ENCODE assay signal across 24 cellular contexts in the genomic region with DNA sequence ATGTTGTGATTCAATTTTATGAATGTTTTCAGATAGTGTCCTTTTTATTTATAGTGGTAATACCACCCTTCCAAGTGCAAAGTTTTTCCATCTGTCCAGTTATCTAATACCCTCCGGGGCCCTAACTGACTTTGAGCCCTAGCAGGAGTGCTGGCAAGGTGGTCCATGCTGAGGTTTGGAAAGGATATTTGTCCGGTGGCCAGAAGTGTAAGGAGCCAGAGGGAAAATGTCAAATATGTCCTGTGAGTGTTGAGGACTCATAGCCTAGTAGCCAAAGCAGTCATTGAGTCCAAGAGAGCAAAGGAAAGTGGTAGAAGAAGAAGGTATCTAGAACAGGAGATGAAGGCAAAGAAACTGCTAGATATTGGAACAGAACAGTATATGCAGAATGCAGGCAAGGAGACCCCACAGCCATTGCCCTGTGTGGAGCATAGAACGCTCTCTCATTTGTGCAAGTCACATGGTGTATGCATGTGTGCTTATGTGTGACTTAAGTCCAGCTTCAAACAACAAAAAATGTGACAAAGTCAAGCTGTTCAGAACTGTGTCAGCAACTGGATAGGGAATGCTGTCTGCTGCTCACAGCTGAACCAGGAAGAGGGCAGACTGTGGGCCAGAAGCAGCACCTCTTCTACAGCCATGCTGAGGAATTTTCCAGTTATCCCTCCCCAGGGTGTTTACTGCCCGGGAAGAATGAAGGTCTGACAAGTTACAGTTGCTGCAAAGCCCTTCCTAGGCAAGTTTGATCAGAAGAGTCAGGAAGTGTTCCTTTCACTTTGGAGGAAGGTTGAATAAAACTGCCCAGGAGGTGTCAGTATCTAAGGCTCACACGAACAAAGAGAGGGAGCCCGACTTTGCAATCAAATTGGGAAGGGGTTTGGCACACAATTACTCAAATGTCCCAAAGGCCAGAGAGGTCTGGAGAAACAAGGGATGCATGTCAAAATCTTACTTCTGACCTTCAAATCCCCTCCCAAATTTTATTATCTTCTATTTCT.
DNase-seq lines count a peak whose midpoint lies in the region; ATAC-seq, FAIRE-seq and TF ChIP-seq lines count a peak whose summit lies in the region.
"Had no signal": no experiment of that assay in that cellular context is flagged by ENCODE, and none has a peak within 500 bp of the region (broad histone marks: within the 10 kb centered on the region; RNA-seq: fewer than 3 reads in every experiment).

No MANE protein-coding gene starts in this region.

- intact Hi-C loops in left colon (cut with DNase I, micrococcal nuclease), result no loop called here

- no peaks in the 10 kb centered on the region for H3K27me3 ChIP-seq in small intestine (ENCODE audit: control insufficient read depth in 2 of 2, insufficient read depth in 2 of 2, low read length in 2 of 2)

- H3K27ac Mint-ChIP-seq in WTC11, result no peak overlapping the region
- H3K27ac Mint-ChIP-seq: activated naive CD4-positive, alpha-beta T cell treated with anti-CD3 and anti-CD28 coated beads, Interleukin-2, amount 10 ng/mL, durations not matched to agents 7 days and 5 days; CD4-positive, alpha-beta memory T cell; progenitor cell of endocrine pancreas; stimulated activated effector memory CD8-positive, alpha-beta T cell treated with anti-CD3 and anti-CD28 coated beads, Interleukin-12 subunit alpha, Interleukin-12 subunit beta, amount 100 ng/mL, for 72 hours had no signal

- H3K36me3 ChIP-seq in small intestine (ENCODE audit: control insufficient read depth in 2 of 2, insufficient read depth in 2 of 2, low read length in 2 of 2), result no peaks in the 10 kb centered on the region

- H3K36me3 Mint-ChIP-seq in WTC11, result no peaks in the 10 kb centered on the region
- H3K36me3 Mint-ChIP-seq: activated naive CD4-positive, alpha-beta T cell treated with anti-CD3 and anti-CD28 coated beads, Interleukin-2, amount 10 ng/mL, durations not matched to agents 7 days and 5 days; CD4-positive, alpha-beta memory T cell; stimulated activated effector memory CD8-positive, alpha-beta T cell treated with anti-CD3 and anti-CD28 coated beads, Interleukin-12 subunit alpha, Interleukin-12 subunit beta, amount 100 ng/mL, for 72 hours had no signal

- H3K4me3 Mint-ChIP-seq in WTC11, result no peak overlapping the region
- H3K4me3 Mint-ChIP-seq: activated naive CD4-positive, alpha-beta T cell treated with anti-CD3 and anti-CD28 coated beads, Interleukin-2, amount 10 ng/mL, durations not matched to agents 7 days and 5 days; activated T-cell treated with anti-CD3 and anti-CD28 coated beads, Interleukin-2, amount 50 U/mL, for 4 hours; CD4-positive, alpha-beta memory T cell; stimulated activated effector memory CD8-positive, alpha-beta T cell treated with anti-CD3 and anti-CD28 coated beads, Interleukin-12 subunit alpha, Interleukin-12 subunit beta, amount 100 ng/mL, for 72 hours had no signal

- 48 to 55% (median 54%) methylated on average over 6 of the region's 6 CpGs for WGBS in small intestine, 3 donors

- peaks cover 31% of the 10 kb centered on the region for H3K4me1 Mint-ChIP-seq in WTC11
- H3K4me1 Mint-ChIP-seq: activated naive CD4-positive, alpha-beta T cell treated with anti-CD3 and anti-CD28 coated beads, Interleukin-2, amount 10 ng/mL, durations not matched to agents 7 days and 5 days; CD4-positive, alpha-beta memory T cell; stimulated activated effector memory CD8-positive, alpha-beta T cell treated with anti-CD3 and anti-CD28 coated beads, Interleukin-12 subunit alpha, Interleukin-12 subunit beta, amount 100 ng/mL, for 72 hours had no signal

- no peak for FAIRE-seq in small intestine (lab: Jason Lieb, UNC)
- FAIRE-seq: frontal cortex, GM12878, HTR-8/SVneo had no signal

- no peaks in the 10 kb centered on the region for H3K9me3 Mint-ChIP-seq in WTC11
- H3K9me3 Mint-ChIP-seq: activated naive CD4-positive, alpha-beta T cell treated with anti-CD3 and anti-CD28 coated beads, Interleukin-2, amount 10 ng/mL, durations not matched to agents 7 days and 5 days; activated T-cell treated with anti-CD3 and anti-CD28 coated beads, Interleukin-2, amount 50 U/mL, for 4 hours; CD4-positive, alpha-beta memory T cell; stimulated activated effector memory CD8-positive, alpha-beta T cell treated with anti-CD3 and anti-CD28 coated beads, Interleukin-12 subunit alpha, Interleukin-12 subunit beta, amount 100 ng/mL, for 72 hours had no signal

- no peak overlapping the region for H3K27ac ChIP-seq in small intestine (ENCODE audit: low read depth in 1 of 2, low read length in 1 of 2)
- H3K27ac ChIP-seq: epithelial cell of prostate had no signal

- H3K4me1 ChIP-seq in small intestine (ENCODE audit: control insufficient read depth in 2 of 2, insufficient read depth in 1 of 2, low read depth in 1 of 2, low read length in 1 of 2), result no peaks in the 10 kb centered on the region

- H3K9me3 ChIP-seq in small intestine (ENCODE audit: control insufficient read depth, low read depth), result no peaks in the 10 kb centered on the region

- H3K4me3 ChIP-seq in fibroblast of the aortic adventitia (ENCODE audit: low read depth, low read length) (no peak overlapping the region), small intestine (ENCODE audit: low read depth in 1 of 2, low read length in 2 of 2) (no peak overlapping the region)
- H3K4me3 ChIP-seq: GM12878 had no signal

- POLR2A ChIA-PET in WTC11 (lab: Charles Lee), result no interaction called here

- ATAC-seq in WTC11 (peak; percentile 54), left colon (peak; percentile 23)
- ATAC-seq: activated CD4-positive, CD25-positive, alpha-beta regulatory T cell treated with anti-CD3 and anti-CD28 coated beads, Interleukin-2, amount 50 U/mL, for 24 hours; activated T-cell treated with anti-CD3 and anti-CD28 coated beads, Interleukin-2, amount 50 U/mL, for 4 hours; GM12878; stimulated activated effector memory CD8-positive, alpha-beta T cell treated with anti-CD3 and anti-CD28 coated beads, Interleukin-12 subunit alpha, Interleukin-12 subunit beta, amount 100 ng/mL, for 72 hours had no signal

- H3K27me3 Mint-ChIP-seq in WTC11 (ENCODE audit: low read depth), result no peaks in the 10 kb centered on the region
- H3K27me3 Mint-ChIP-seq: activated naive CD4-positive, alpha-beta T cell treated with anti-CD3 and anti-CD28 coated beads, Interleukin-2, amount 10 ng/mL, durations not matched to agents 7 days and 5 days had no signal

- CTCF ChIA-PET in WTC11 (lab: Charles Lee), result no interaction called here

- TF ChIP-seq CTCF in WTC11 (IDR thresholded peaks at IDR 0.05), result no peak
- peak; percentile 9 for TF ChIP-seq CTCF in fibroblast of the aortic adventitia (IDR thresholded peaks at IDR 0.05; ENCODE audit: insufficient read depth, low read length)

- DNase-seq in WTC11 (ENCODE audit: low spot score) (no peak), fibroblast of the aortic adventitia (ENCODE audit: low read depth) (peak; percentile 79), left colon (no peak), small intestine (peak; percentile 10), activated T-cell treated with anti-CD3 and anti-CD28 coated beads for 4 hours (no peak), HuH-7.5 (ENCODE audit: low spot score) (no peak)
- no peak for DNase-seq in stimulated activated CD8-positive, alpha-beta memory T cell treated with anti-CD3 and anti-CD28 coated beads, Interleukin-4, amount 100 ng/mL, for 48 hours
- DNase-seq: activated naive CD4-positive, alpha-beta T cell treated with anti-CD3 and anti-CD28 coated beads, Interleukin-2, amount 10 ng/mL, durations not matched to agents 7 days and 5 days; activated T-cell treated with anti-CD3 and anti-CD28 coated beads, Interleukin-2, amount 50 U/mL, for 4 hours; amygdala; CD4-positive, alpha-beta memory T cell; central memory CD4-positive, alpha-beta T cell; DMS53; MV-4-11; NCI-H1694; NCI-H774; stimulated activated CD4-positive, alpha-beta T cell treated with anti-CD3 and anti-CD28 coated beads, Interleukin-1b, Interleukin-23, amount 100 ng/mL, for 48 hours had no signal

TF ChIP-seq in WTC11, 78 proteins besides CTCF, POLR2A, EP300 and RAD21 (continues in another document):
- TF ChIP-seq IRF1 (CRISPR knock-in tag; IDR thresholded peaks at IDR 0.05) (no peak), ZNF423 (CRISPR knock-in tag; IDR thresholded peaks at IDR 0.05) (no peak), ETV6 (CRISPR knock-in tag; IDR thresholded peaks at IDR 0.05) (no peak), JUN (CRISPR knock-in tag; IDR thresholded peaks at IDR 0.05) (no peak), ZNF263 (CRISPR knock-in tag; IDR thresholded peaks at IDR 0.05; ENCODE audit: low read depth) (no peak)
- TF ChIP-seq, protein P1, sequence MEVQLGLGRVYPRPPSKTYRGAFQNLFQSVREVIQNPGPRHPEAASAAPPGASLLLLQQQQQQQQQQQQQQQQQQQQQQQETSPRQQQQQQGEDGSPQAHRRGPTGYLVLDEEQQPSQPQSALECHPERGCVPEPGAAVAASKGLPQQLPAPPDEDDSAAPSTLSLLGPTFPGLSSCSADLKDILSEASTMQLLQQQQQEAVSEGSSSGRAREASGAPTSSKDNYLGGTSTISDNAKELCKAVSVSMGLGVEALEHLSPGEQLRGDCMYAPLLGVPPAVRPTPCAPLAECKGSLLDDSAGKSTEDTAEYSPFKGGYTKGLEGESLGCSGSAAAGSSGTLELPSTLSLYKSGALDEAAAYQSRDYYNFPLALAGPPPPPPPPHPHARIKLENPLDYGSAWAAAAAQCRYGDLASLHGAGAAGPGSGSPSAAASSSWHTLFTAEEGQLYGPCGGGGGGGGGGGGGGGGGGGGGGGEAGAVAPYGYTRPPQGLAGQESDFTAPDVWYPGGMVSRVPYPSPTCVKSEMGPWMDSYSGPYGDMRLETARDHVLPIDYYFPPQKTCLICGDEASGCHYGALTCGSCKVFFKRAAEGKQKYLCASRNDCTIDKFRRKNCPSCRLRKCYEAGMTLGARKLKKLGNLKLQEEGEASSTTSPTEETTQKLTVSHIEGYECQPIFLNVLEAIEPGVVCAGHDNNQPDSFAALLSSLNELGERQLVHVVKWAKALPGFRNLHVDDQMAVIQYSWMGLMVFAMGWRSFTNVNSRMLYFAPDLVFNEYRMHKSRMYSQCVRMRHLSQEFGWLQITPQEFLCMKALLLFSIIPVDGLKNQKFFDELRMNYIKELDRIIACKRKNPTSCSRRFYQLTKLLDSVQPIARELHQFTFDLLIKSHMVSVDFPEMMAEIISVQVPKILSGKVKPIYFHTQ (CRISPR knock-in tag; IDR thresholded peaks at IDR 0.05), result no peak
- TF ChIP-seq, protein P2, sequence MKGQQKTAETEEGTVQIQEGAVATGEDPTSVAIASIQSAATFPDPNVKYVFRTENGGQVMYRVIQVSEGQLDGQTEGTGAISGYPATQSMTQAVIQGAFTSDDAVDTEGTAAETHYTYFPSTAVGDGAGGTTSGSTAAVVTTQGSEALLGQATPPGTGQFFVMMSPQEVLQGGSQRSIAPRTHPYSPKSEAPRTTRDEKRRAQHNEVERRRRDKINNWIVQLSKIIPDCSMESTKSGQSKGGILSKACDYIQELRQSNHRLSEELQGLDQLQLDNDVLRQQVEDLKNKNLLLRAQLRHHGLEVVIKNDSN (CRISPR knock-in tag; IDR thresholded peaks at IDR 0.05), result no peak

Comparison
In these comparisons a context has a peak if more than half of its experiments do, and no peak if none do; other contexts are left out.
1. DNase-seq: peak in fibroblast of the aortic adventitia (single experiment) and small intestine (single experiment); none in WTC11 (single experiment), left colon (0 of 2), activated T-cell treated with anti-CD3 and anti-CD28 coated beads for 4 hours (single experiment), stimulated activated CD8-positive, alpha-beta memory T cell treated with anti-CD3 and anti-CD28 coated beads, Interleukin-4, amount 100 ng/mL, for 48 hours (single experiment) and HuH-7.5 (single experiment).